In the genomic region with DNA sequence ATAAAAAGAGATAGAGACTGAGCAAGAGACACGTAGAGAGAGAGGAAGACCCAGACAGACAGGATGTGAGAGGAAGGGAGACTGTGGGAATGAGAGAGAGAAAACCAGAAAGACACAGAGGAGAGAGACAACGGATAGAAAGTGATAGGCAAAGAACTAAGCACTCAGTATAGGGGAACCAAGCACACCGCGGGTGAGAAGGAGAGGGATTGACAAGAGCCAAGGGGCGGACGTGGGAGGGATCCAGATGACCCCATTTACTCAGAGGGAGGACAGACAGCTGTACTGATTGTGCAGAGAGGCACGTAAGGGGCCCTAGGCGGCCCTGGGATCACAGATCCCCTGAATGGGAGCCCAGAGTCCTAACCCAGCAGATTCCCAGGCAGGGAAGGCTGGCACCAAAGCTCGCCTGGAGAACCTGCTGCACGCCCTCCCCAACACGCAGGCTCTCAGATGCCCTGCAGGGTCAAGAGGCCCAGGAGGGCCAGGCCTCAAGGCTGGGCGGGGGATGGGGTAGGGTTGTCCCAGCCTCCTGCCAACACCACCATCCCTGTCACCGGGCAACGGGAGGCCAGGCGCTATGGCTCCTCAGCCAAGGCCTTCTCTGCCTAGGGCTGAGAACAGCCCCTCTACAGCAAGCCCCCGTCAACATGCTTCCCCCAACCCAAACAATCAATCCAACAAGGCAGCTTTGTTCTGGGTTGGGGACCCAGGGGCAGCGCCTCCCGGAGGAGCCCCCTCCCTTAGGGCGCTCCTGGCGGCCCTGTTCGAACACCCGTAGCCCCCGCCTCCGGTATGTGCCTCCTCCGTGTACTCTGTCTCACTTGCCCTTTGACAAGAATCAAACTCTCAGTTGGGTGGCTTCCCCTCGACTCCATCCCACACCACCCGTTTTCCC, we compare ENCODE assay signal across 9 cellular contexts. TPM values are rescaled to one million over a fixed set of nuclear protein-coding genes. Genes with fewer than 3 reads are reported as not detected.
A peak's percentile ranks its signal among the peaks of the same experiment; 100 is the strongest.
DNase-seq lines count a peak whose midpoint lies in the region; ATAC-seq, FAIRE-seq and TF ChIP-seq lines count a peak whose summit lies in the region.
"Had no signal": no experiment of that assay in that cellular context is flagged by ENCODE, and none has a peak within 500 bp of the region (broad histone marks: within the 10 kb centered on the region; RNA-seq: fewer than 3 reads in every experiment).

No MANE protein-coding gene starts in this region.

- peak; percentile 15 for DNase-seq in NCI-H748 (lab: John Stamatoyannopoulos, UW; ENCODE audit: unreplicated experiment)
- no peak for DNase-seq in NCI-H748 treated with DMSO at 0.1 percent for 48 hours (lab: John Stamatoyannopoulos, UW)
- DNase-seq in endothelial cell of umbilical vein (ENCODE audit: low read depth, low spot score), result no peak
- DNase-seq in osteocyte (ENCODE audit: extremely low spot score, unreplicated experiment), result no peak
- no peak for DNase-seq in NCI-H1436 treated with DMSO at 0.1 percent for 48 hours (lab: John Stamatoyannopoulos, UW)

- peaks cover 49% of the 10 kb centered on the region for H3K4me1 Mint-ChIP-seq in osteocyte (ENCODE audit: unreplicated experiment)

- H3K36me3 Mint-ChIP-seq in osteocyte (ENCODE audit: unreplicated experiment), result peaks cover 9% of the 10 kb centered on the region

- no peak overlapping the region for H2AFZ ChIP-seq in OCI-LY3 (ENCODE audit: low read depth, low read length)
- peak overlapping the region; percentile 98 for H2AFZ ChIP-seq in endothelial cell of umbilical vein (ENCODE audit: low read depth, low read length)

- TF ChIP-seq POLR2A in endothelial cell of umbilical vein (IDR thresholded peaks at IDR 0.05; ENCODE audit: low read depth, low read length) (no peak), GM18505 (IDR thresholded peaks at IDR 0.05; ENCODE audit: borderline replicate concordance, extremely low read depth, insufficient read depth, insufficient read length) (no peak)

- BruUV-seq in endothelial cell of umbilical vein (replicated peaks; lab: Mats Ljungman, UMichigan), result no TSS peak

- TF ChIP-seq CTCF in OCI-LY3 (IDR thresholded peaks at IDR 0.05; ENCODE audit: low read depth, low read length), result no peak
- no peak for TF ChIP-seq CTCF in endothelial cell of umbilical vein (IDR thresholded peaks at IDR 0.05; ENCODE audit: extremely low read depth in 1 of 2, insufficient read depth in 1 of 2, low read depth in 1 of 2, low read length in 2 of 2)
- no peak for TF ChIP-seq CTCF in osteocyte (IDR thresholded peaks at IDR 0.05)

- H3K79me2 ChIP-seq in OCI-LY3 (ENCODE audit: low read length) (peaks cover 3% of the 10 kb centered on the region; the same call in 1 of the 2 replicates), endothelial cell of umbilical vein (ENCODE audit: control insufficient read depth, insufficient read depth, low read length) (no peaks in the 10 kb centered on the region)

- H3K9ac ChIP-seq in OCI-LY3 (ENCODE audit: low read length) (peak overlapping the region; percentile 91), endothelial cell of umbilical vein (replicated peaks; ENCODE audit: extremely low read depth, insufficient read depth, low read length) (no peak overlapping the region)

- no peaks in the 10 kb centered on the region for H3K36me3 ChIP-seq in OCI-LY3 (replicated peaks; ENCODE audit: low read depth, low read length)
- H3K36me3 ChIP-seq in endothelial cell of umbilical vein (ENCODE audit: control insufficient read depth in 2 of 2, extremely low read depth in 1 of 2, insufficient read depth in 2 of 2, low read length in 2 of 2), result peaks cover 0 to 4% of the 10 kb centered on the region in 2 experiments

- no peaks in the 10 kb centered on the region for H3K9me1 ChIP-seq in endothelial cell of umbilical vein (replicated peaks; ENCODE audit: control insufficient read depth, extremely low read depth, insufficient read depth, low read length)

- POLR2A ChIA-PET in endothelial cell of umbilical vein (lab: Charles Lee), result no interaction called here

- no peaks in the 10 kb centered on the region for H3K9me3 Mint-ChIP-seq in osteocyte (ENCODE audit: unreplicated experiment)

- no peaks in the 10 kb centered on the region for H3K27me3 Mint-ChIP-seq in osteocyte (ENCODE audit: unreplicated experiment)

- H3K4me1 ChIP-seq in OCI-LY3 (ENCODE audit: low read length) (peaks cover 11% of the 10 kb centered on the region), endothelial cell of umbilical vein (ENCODE audit: control insufficient read depth, extremely low read depth, insufficient read depth, low read length) (peaks cover 17% of the 10 kb centered on the region)

- H4K20me1 ChIP-seq in OCI-LY3 (ENCODE audit: insufficient read depth, low read length) (no peaks in the 10 kb centered on the region), endothelial cell of umbilical vein (replicated peaks; ENCODE audit: control insufficient read depth, extremely low read depth, insufficient read depth, low read length) (no peaks in the 10 kb centered on the region)

- H3K4me3 Mint-ChIP-seq in osteocyte (ENCODE audit: unreplicated experiment), result peak overlapping the region; percentile 91

- intact Hi-C loops in endothelial cell of umbilical vein (cut with micrococcal nuclease), result no loop called here

- no peaks in the 10 kb centered on the region for H3K27me3 ChIP-seq in OCI-LY3 (ENCODE audit: low read depth, low read length)
- H3K27me3 ChIP-seq in endothelial cell of umbilical vein (ENCODE audit: control insufficient read depth in 2 of 2, insufficient read depth in 2 of 2, low read length in 2 of 2), result peaks cover 1 to 4% of the 10 kb centered on the region in 2 experiments

- peak overlapping the region; percentile 90 for H3K4me3 ChIP-seq in OCI-LY3 (ENCODE audit: low read length)
- H3K4me3 ChIP-seq in endothelial cell of umbilical vein (replicated peaks in 1 of 3; ENCODE audit: insufficient read depth in 1 of 3, low read depth in 1 of 3, low read length in 3 of 3), result no peak overlapping the region

- H3K27ac ChIP-seq in OCI-LY3 (ENCODE audit: low read length) (no peak overlapping the region), endothelial cell of umbilical vein (ENCODE audit: insufficient read depth, low read depth, low read length) (no peak overlapping the region)

- no peak for ATAC-seq in GM18498 (IDR thresholded peaks at IDR 0.05; ENCODE audit: unreplicated experiment)
- no peak for ATAC-seq in GM18505 (IDR thresholded peaks at IDR 0.05; ENCODE audit: unreplicated experiment)

- H3K9me3 ChIP-seq in OCI-LY3 (ENCODE audit: insufficient read depth, low read length) (no peaks in the 10 kb centered on the region), endothelial cell of umbilical vein (replicated peaks; ENCODE audit: control insufficient read depth, insufficient read depth, low read length) (no peaks in the 10 kb centered on the region)

- H3K27ac Mint-ChIP-seq in osteocyte (ENCODE audit: unreplicated experiment), result peak overlapping the region; percentile 95

- FAIRE-seq in endothelial cell of umbilical vein (lab: Jason Lieb, UNC), result no peak
- FAIRE-seq: bronchial epithelial cell had no signal

- dilution Hi-C loops in endothelial cell of umbilical vein (cut with MboI; ENCODE audit: extremely low pct_ligation_motif_present, low sequenced_read_pairs), result no loop called here

- CTCF ChIA-PET in endothelial cell of umbilical vein (lab: Charles Lee), result interaction anchor here (0.9 kb wide), 1 partner anchor 49 kb away, joined by 3 read pairs; no protein-coding TSS in a partner anchor

- H3K4me2 ChIP-seq in OCI-LY3 (ENCODE audit: low read length) (peak overlapping the region; percentile 93), endothelial cell of umbilical vein (ENCODE audit: insufficient read depth, low read length) (no peak overlapping the region)

RNA-seq across cellular contexts. Expression of a gene that starts 0.6 kb away (rescaled TPM):
- total RNA-seq in endothelial cell of umbilical vein, result 0.95 and 0.97 TPM in 2 replicates
- polyA plus RNA-seq in endothelial cell of umbilical vein, result 1.1 and 1.3 TPM in 2 replicates
- polyA plus RNA-seq in endothelial cell of umbilical vein (2011; cell fraction: cytosol; rRNA removed), result 0.76 and 0.83 TPM in 2 replicates
- polyA plus RNA-seq in endothelial cell of umbilical vein (2011; cell fraction: nucleus; rRNA removed), result 2.1 and 2.8 TPM in 2 replicates
- polyA plus RNA-seq in endothelial cell of umbilical vein (2012), result 1.4 and 1.5 TPM in 2 replicates
- 0.62 and 1.0 TPM in 2 replicates for polyA minus RNA-seq in endothelial cell of umbilical vein
- polyA minus RNA-seq in endothelial cell of umbilical vein (2011; cell fraction: cytosol; rRNA and poly(A)+ RNA removed), result not detected
- polyA minus RNA-seq in endothelial cell of umbilical vein (2011; cell fraction: nucleus; rRNA and poly(A)+ RNA removed), result 0.43 and 0.72 TPM in 2 replicates
- total RNA-seq in osteocyte, result 58.1 and 62.1 TPM in 2 replicates

RNA-seq across cellular contexts. Expression of a gene that starts 1.4 kb away (rescaled TPM):
- total RNA-seq in endothelial cell of umbilical vein, result 12.7 and 14.3 TPM in 2 replicates
- 10.4 and 13.8 TPM in 2 replicates for polyA plus RNA-seq in endothelial cell of umbilical vein
- 8.0 and 10.4 TPM in 2 replicates for polyA plus RNA-seq in endothelial cell of umbilical vein (2011; cell fraction: cytosol; rRNA removed)
- 6.9 and 7.5 TPM in 2 replicates for polyA plus RNA-seq in endothelial cell of umbilical vein (2011; cell fraction: nucleus; rRNA removed)
- 13.7 and 16.2 TPM in 2 replicates for polyA plus RNA-seq in endothelial cell of umbilical vein (2012)
- 5.2 and 9.2 TPM in 2 replicates for polyA minus RNA-seq in endothelial cell of umbilical vein
- 1.4 TPM for polyA minus RNA-seq in endothelial cell of umbilical vein (2011; cell fraction: cytosol; rRNA and poly(A)+ RNA removed)
- polyA minus RNA-seq in endothelial cell of umbilical vein (2011; cell fraction: nucleus; rRNA and poly(A)+ RNA removed), result 2.0 and 2.4 TPM in 2 replicates
- 15.8 and 17.7 TPM in 2 replicates for total RNA-seq in osteocyte

RNA-seq across cellular contexts. Expression of a gene that starts 23.4 kb away (rescaled TPM):
- 32.6 and 34.3 TPM in 2 replicates for total RNA-seq in endothelial cell of umbilical vein
- 52.8 and 54.1 TPM in 2 replicates for polyA plus RNA-seq in endothelial cell of umbilical vein
- polyA plus RNA-seq in endothelial cell of umbilical vein (2011; cell fraction: cytosol; rRNA removed), result 40.1 and 41.8 TPM in 2 replicates
- polyA plus RNA-seq in endothelial cell of umbilical vein (2011; cell fraction: nucleus; rRNA removed), result 75.8 and 82.4 TPM in 2 replicates
- polyA plus RNA-seq in endothelial cell of umbilical vein (2012), result 36.4 and 39.5 TPM in 2 replicates
- polyA minus RNA-seq in endothelial cell of umbilical vein, result 40.2 and 45.8 TPM in 2 replicates
- polyA minus RNA-seq in endothelial cell of umbilical vein (2011; cell fraction: cytosol; rRNA and poly(A)+ RNA removed), result 19.7 TPM
- polyA minus RNA-seq in endothelial cell of umbilical vein (2011; cell fraction: nucleus; rRNA and poly(A)+ RNA removed), result 12.8 and 15.3 TPM in 2 replicates
- 32.0 and 32.3 TPM in 2 replicates for total RNA-seq in osteocyte

RNA-seq across cellular contexts. Expression of a gene that starts 23.7 kb away (rescaled TPM):
- 103 and 109 TPM in 2 replicates for total RNA-seq in endothelial cell of umbilical vein
- polyA plus RNA-seq in endothelial cell of umbilical vein, result 187 and 203 TPM in 2 replicates
- polyA plus RNA-seq in endothelial cell of umbilical vein (2011; cell fraction: cytosol; rRNA removed), result 135 and 136 TPM in 2 replicates
- 688 and 725 TPM in 2 replicates for polyA plus RNA-seq in endothelial cell of umbilical vein (2011; cell fraction: nucleus; rRNA removed)
- 94.6 and 97.7 TPM in 2 replicates for polyA plus RNA-seq in endothelial cell of umbilical vein (2012)
- 75.9 and 98.4 TPM in 2 replicates for polyA minus RNA-seq in endothelial cell of umbilical vein
- 117 TPM for polyA minus RNA-seq in endothelial cell of umbilical vein (2011; cell fraction: cytosol; rRNA and poly(A)+ RNA removed)
- 108 and 112 TPM in 2 replicates for polyA minus RNA-seq in endothelial cell of umbilical vein (2011; cell fraction: nucleus; rRNA and poly(A)+ RNA removed)
- 96.3 and 97.1 TPM in 2 replicates for total RNA-seq in osteocyte

RNA-seq across cellular contexts. Expression of a gene that starts 27.1 kb away (rescaled TPM):
- total RNA-seq in endothelial cell of umbilical vein, result 0.44 and 0.69 TPM in 2 replicates
- polyA plus RNA-seq in endothelial cell of umbilical vein, result 0.03 and 0.06 TPM in 2 replicates
- polyA plus RNA-seq in endothelial cell of umbilical vein (2011; cell fraction: cytosol; rRNA removed), result 0.13 TPM in 1 of 2 replicates, not detected in the other
- 1.2 TPM in 2 replicates for polyA plus RNA-seq in endothelial cell of umbilical vein (2011; cell fraction: nucleus; rRNA removed)
- polyA plus RNA-seq in endothelial cell of umbilical vein (2012), result not detected in 2 replicates
- polyA minus RNA-seq in endothelial cell of umbilical vein, result not detected in 2 replicates
- not detected for polyA minus RNA-seq in endothelial cell of umbilical vein (2011; cell fraction: cytosol; rRNA and poly(A)+ RNA removed)
- 0.19 TPM in 1 of 2 replicates, not detected in the other for polyA minus RNA-seq in endothelial cell of umbilical vein (2011; cell fraction: nucleus; rRNA and poly(A)+ RNA removed)
- total RNA-seq in osteocyte, result 0.26 and 0.32 TPM in 2 replicates

Comparison
In these comparisons a context has a peak if more than half of its experiments do, and no peak if none do; other contexts are left out.
1. RNA of a gene that starts 0.6 kb away (total RNA-seq): 58.1 to 62.1 TPM in osteocyte; 0.95 to 0.97 TPM in endothelial cell of umbilical vein; every median in the first group is over 10 times any median in the second.